1 cellular context compared by ENCODE assay signal in genomic region chr9:100443781-100444768, GRCh38.
TF ChIP-seq lines count a peak whose summit lies in the region.

No MANE protein-coding gene starts in this region.

TF ChIP-seq in HepG2, 621 proteins besides CTCF, POLR2A, EP300 and RAD21 (continued from another document and continues in another):
- TF ChIP-seq, protein P1, sequence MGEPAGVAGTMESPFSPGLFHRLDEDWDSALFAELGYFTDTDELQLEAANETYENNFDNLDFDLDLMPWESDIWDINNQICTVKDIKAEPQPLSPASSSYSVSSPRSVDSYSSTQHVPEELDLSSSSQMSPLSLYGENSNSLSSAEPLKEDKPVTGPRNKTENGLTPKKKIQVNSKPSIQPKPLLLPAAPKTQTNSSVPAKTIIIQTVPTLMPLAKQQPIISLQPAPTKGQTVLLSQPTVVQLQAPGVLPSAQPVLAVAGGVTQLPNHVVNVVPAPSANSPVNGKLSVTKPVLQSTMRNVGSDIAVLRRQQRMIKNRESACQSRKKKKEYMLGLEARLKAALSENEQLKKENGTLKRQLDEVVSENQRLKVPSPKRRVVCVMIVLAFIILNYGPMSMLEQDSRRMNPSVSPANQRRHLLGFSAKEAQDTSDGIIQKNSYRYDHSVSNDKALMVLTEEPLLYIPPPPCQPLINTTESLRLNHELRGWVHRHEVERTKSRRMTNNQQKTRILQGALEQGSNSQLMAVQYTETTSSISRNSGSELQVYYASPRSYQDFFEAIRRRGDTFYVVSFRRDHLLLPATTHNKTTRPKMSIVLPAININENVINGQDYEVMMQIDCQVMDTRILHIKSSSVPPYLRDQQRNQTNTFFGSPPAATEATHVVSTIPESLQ (CRISPR knock-in tag; conservative IDR thresholded peaks at IDR 0.05) = no peak
- TF ChIP-seq, protein P2, sequence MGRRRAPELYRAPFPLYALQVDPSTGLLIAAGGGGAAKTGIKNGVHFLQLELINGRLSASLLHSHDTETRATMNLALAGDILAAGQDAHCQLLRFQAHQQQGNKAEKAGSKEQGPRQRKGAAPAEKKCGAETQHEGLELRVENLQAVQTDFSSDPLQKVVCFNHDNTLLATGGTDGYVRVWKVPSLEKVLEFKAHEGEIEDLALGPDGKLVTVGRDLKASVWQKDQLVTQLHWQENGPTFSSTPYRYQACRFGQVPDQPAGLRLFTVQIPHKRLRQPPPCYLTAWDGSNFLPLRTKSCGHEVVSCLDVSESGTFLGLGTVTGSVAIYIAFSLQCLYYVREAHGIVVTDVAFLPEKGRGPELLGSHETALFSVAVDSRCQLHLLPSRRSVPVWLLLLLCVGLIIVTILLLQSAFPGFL (CRISPR knock-in tag; IDR thresholded peaks at IDR 0.05) = no peak
- TF ChIP-seq, protein P3, sequence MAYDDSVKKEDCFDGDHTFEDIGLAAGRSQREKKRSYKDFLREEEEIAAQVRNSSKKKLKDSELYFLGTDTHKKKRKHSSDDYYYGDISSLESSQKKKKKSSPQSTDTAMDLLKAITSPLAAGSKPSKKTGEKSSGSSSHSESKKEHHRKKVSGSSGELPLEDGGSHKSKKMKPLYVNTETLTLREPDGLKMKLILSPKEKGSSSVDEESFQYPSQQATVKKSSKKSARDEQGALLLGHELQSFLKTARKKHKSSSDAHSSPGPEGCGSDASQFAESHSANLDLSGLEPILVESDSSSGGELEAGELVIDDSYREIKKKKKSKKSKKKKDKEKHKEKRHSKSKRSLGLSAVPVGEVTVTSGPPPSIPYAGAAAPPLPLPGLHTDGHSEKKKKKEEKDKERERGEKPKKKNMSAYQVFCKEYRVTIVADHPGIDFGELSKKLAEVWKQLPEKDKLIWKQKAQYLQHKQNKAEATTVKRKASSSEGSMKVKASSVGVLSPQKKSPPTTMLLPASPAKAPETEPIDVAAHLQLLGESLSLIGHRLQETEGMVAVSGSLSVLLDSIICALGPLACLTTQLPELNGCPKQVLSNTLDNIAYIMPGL (CRISPR knock-in tag; IDR thresholded peaks at IDR 0.05; ENCODE audit: borderline replicate concordance in 1 of 2, low read depth in 1 of 2) = no peak
- TF ChIP-seq NKX3-1 (CRISPR knock-in tag; IDR thresholded peaks at IDR 0.05) (no peak), GMEB1 (CRISPR knock-in tag; IDR thresholded peaks at IDR 0.05; ENCODE audit: borderline replicate concordance) (no peak), HDAC2 (CRISPR knock-in tag; IDR thresholded peaks at IDR 0.05) (peak; percentile 69), DBP (CRISPR knock-in tag; IDR thresholded peaks at IDR 0.05; ENCODE audit: not compliant biosample characterization) (no peak), RCOR2 (CRISPR knock-in tag; IDR thresholded peaks at IDR 0.05) (no peak), PITX1 (CRISPR knock-in tag; IDR thresholded peaks at IDR 0.05) (peak; percentile 74; the same call in 1 of the 2 replicates), ZNF598 (CRISPR knock-in tag; IDR thresholded peaks at IDR 0.05; ENCODE audit: borderline replicate concordance) (no peak), KDM4B (CRISPR knock-in tag; IDR thresholded peaks at IDR 0.05) (no peak), ZNF232 (CRISPR knock-in tag; IDR thresholded peaks at IDR 0.05; ENCODE audit: borderline replicate concordance) (no peak), ZBTB37 (CRISPR knock-in tag; IDR thresholded peaks at IDR 0.05) (no peak), TBP (CRISPR knock-in tag; IDR thresholded peaks at IDR 0.05) (no peak), ZNF576 (CRISPR knock-in tag; IDR thresholded peaks at IDR 0.05) (no peak), ZFAT (CRISPR knock-in tag; conservative IDR thresholded peaks at IDR 0.05) (no peak), ZSCAN22 (CRISPR knock-in tag; IDR thresholded peaks at IDR 0.05) (no peak), DMTF1 (CRISPR knock-in tag; IDR thresholded peaks at IDR 0.05) (no peak), ZNF709 (CRISPR knock-in tag; IDR thresholded peaks at IDR 0.05) (no peak), NFIB (CRISPR knock-in tag; IDR thresholded peaks at IDR 0.05; ENCODE audit: borderline replicate concordance) (no peak), JDP2 (CRISPR knock-in tag; IDR thresholded peaks at IDR 0.05; ENCODE audit: borderline replicate concordance) (no peak), KLF9 (CRISPR knock-in tag; IDR thresholded peaks at IDR 0.05; ENCODE audit: low read depth) (no peak), NFE2L2 (IDR thresholded peaks at IDR 0.05; ENCODE audit: low read length) (no peak), ZNF468 (CRISPR knock-in tag; IDR thresholded peaks at IDR 0.05) (no peak), FOSL2 (CRISPR knock-in tag; IDR thresholded peaks at IDR 0.05) (peak; percentile 29; the same call in 1 of the 2 replicates), ZNF256 (CRISPR knock-in tag; conservative IDR thresholded peaks at IDR 0.05) (no peak), POLR2G (IDR thresholded peaks at IDR 0.05; ENCODE audit: low read depth, low read length) (no peak), DMAP1 (CRISPR knock-in tag; IDR thresholded peaks at IDR 0.05) (no peak), CAMTA2 (CRISPR knock-in tag; IDR thresholded peaks at IDR 0.05; ENCODE audit: borderline replicate concordance) (no peak), RARA (CRISPR knock-in tag; IDR thresholded peaks at IDR 0.05) (peak; percentile 90), NAIF1 (CRISPR knock-in tag; IDR thresholded peaks at IDR 0.05; ENCODE audit: borderline replicate concordance) (no peak), FOXO1 (CRISPR knock-in tag; IDR thresholded peaks at IDR 0.05) (peak; percentile 77; the same call in 1 of the 2 replicates), GTF2F1 (IDR thresholded peaks at IDR 0.05; ENCODE audit: low read length) (no peak), TOPORS (CRISPR knock-in tag; IDR thresholded peaks at IDR 0.05) (no peak), ZNF543 (CRISPR knock-in tag; IDR thresholded peaks at IDR 0.05) (no peak), ZNF30 (CRISPR knock-in tag; IDR thresholded peaks at IDR 0.05) (no peak), ZNF234 (CRISPR knock-in tag; conservative IDR thresholded peaks at IDR 0.05) (no peak), ZNF503 (CRISPR knock-in tag; IDR thresholded peaks at IDR 0.05) (peak; percentile 18; the same call in 1 of the 2 replicates), CCDC6 (CRISPR knock-in tag; IDR thresholded peaks at IDR 0.05) (no peak)
- TF ChIP-seq, protein P4, sequence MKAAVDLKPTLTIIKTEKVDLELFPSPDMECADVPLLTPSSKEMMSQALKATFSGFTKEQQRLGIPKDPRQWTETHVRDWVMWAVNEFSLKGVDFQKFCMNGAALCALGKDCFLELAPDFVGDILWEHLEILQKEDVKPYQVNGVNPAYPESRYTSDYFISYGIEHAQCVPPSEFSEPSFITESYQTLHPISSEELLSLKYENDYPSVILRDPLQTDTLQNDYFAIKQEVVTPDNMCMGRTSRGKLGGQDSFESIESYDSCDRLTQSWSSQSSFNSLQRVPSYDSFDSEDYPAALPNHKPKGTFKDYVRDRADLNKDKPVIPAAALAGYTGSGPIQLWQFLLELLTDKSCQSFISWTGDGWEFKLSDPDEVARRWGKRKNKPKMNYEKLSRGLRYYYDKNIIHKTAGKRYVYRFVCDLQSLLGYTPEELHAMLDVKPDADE (CRISPR knock-in tag; IDR thresholded peaks at IDR 0.05) = no peak
- TF ChIP-seq, protein P5, sequence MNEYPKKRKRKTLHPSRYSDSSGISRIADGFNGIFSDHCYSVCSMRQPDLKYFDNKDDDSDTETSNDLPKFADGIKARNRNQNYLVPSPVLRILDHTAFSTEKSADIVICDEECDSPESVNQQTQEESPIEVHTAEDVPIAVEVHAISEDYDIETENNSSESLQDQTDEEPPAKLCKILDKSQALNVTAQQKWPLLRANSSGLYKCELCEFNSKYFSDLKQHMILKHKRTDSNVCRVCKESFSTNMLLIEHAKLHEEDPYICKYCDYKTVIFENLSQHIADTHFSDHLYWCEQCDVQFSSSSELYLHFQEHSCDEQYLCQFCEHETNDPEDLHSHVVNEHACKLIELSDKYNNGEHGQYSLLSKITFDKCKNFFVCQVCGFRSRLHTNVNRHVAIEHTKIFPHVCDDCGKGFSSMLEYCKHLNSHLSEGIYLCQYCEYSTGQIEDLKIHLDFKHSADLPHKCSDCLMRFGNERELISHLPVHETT (CRISPR knock-in tag; conservative IDR thresholded peaks at IDR 0.05) = no peak
- TF ChIP-seq, protein P6, sequence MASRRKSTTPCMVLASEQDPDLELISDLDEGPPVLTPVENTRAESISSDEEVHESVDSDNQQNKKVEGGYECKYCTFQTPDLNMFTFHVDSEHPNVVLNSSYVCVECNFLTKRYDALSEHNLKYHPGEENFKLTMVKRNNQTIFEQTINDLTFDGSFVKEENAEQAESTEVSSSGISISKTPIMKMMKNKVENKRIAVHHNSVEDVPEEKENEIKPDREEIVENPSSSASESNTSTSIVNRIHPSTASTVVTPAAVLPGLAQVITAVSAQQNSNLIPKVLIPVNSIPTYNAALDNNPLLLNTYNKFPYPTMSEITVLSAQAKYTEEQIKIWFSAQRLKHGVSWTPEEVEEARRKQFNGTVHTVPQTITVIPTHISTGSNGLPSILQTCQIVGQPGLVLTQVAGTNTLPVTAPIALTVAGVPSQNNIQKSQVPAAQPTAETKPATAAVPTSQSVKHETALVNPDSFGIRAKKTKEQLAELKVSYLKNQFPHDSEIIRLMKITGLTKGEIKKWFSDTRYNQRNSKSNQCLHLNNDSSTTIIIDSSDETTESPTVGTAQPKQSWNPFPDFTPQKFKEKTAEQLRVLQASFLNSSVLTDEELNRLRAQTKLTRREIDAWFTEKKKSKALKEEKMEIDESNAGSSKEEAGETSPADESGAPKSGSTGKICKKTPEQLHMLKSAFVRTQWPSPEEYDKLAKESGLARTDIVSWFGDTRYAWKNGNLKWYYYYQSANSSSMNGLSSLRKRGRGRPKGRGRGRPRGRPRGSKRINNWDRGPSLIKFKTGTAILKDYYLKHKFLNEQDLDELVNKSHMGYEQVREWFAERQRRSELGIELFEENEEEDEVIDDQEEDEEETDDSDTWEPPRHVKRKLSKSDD (CRISPR knock-in tag; IDR thresholded peaks at IDR 0.05; ENCODE audit: low read depth) = no peak
- TF ChIP-seq, protein P7, sequence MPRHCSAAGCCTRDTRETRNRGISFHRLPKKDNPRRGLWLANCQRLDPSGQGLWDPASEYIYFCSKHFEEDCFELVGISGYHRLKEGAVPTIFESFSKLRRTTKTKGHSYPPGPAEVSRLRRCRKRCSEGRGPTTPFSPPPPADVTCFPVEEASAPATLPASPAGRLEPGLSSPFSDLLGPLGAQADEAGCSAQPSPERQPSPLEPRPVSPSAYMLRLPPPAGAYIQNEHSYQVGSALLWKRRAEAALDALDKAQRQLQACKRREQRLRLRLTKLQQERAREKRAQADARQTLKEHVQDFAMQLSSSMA (CRISPR knock-in tag; IDR thresholded peaks at IDR 0.05) = no peak
- TF ChIP-seq, protein P8, sequence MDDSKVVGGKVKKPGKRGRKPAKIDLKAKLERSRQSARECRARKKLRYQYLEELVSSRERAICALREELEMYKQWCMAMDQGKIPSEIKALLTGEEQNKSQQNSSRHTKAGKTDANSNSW (CRISPR knock-in tag; IDR thresholded peaks at IDR 0.05; ENCODE audit: borderline replicate concordance) = no peak
